Comparison of ENCODE assay signal across 10 cellular contexts in the genomic region with DNA sequence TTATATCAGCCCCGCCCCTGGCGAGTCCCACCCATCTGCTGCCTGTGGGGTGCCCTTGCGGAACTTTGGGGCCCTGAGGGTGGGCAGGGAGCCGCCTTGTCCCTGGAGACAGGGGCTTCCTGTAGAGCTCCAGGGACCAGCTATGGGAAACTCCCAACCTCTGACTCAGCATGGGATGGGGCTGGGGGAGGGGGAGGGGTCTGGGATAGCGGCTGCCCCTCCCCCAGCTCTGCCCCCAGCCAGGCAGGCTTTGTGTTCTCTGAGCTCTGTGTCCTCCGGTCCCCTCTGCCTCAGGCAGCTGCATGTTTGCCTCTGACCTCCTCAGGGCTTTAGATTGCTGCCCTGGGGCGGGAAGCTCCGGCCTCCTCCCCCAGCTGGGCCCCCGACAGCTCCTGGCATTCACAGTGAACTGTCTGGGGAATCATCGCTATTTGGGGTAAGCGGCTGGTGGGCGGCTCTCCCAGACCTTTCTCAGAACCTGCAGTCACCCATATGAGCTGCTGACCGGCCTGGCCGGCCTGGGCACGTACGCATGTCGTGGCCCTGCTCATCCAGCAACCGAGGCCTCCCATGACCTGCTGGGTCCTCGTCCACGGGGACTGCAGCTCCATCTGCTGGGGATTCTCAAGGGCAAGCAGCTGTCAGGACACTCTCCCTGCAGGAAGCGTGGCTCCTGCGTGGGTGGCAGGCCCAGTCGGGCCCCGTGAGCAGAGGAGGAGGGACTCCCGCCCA. TPM values are rescaled to one million over a fixed set of nuclear protein-coding genes. Genes with fewer than 3 reads are reported as not detected.
DNase-seq lines count a peak whose midpoint lies in the region; ATAC-seq and TF ChIP-seq lines count a peak whose summit lies in the region.
"Had no signal": no experiment of that assay in that cellular context is flagged by ENCODE, and none has a peak within 500 bp of the region (broad histone marks: within the 10 kb centered on the region; RNA-seq: fewer than 3 reads in every experiment).

No MANE protein-coding gene starts in this region.

- H3K4me3 Mint-ChIP-seq in WTC11, result no peak overlapping the region
- H3K4me3 Mint-ChIP-seq: activated naive CD8-positive, alpha-beta T cell treated with anti-CD3 and anti-CD28 coated beads, Interleukin-2, amount 10 ng/mL, durations not matched to agents 7 days and 5 days had no signal

- H3K4me1 Mint-ChIP-seq in WTC11, result peaks cover 17% of the 10 kb centered on the region
- H3K4me1 Mint-ChIP-seq: activated naive CD8-positive, alpha-beta T cell treated with anti-CD3 and anti-CD28 coated beads, Interleukin-2, amount 10 ng/mL, durations not matched to agents 7 days and 5 days had no signal

- CTCF ChIA-PET in WTC11 (lab: Charles Lee), result interaction anchor here (0.7 to 4.1 kb wide), 27 partner anchors 9 to 945 kb away, joined by 3 to 165 read pairs (median 4); partner anchors contain the start of genes ARHGEF16 and PANK4

- TF ChIP-seq POLR2A in gastrocnemius medialis (IDR thresholded peaks at IDR 0.05), result no peak

- peaks cover 7% of the 10 kb centered on the region for H3K4me1 ChIP-seq in HAP-1
- H3K4me1 ChIP-seq in gastrocnemius medialis, result no peaks in the 10 kb centered on the region

- no peak overlapping the region for H3K4me3 ChIP-seq in HAP-1
- no peak overlapping the region for H3K4me3 ChIP-seq in gastrocnemius medialis

- no peaks in the 10 kb centered on the region for H3K27me3 ChIP-seq in HAP-1 (ENCODE audit: low read depth)
- H3K27me3 ChIP-seq in gastrocnemius medialis, result no peaks in the 10 kb centered on the region

- peaks cover 11% of the 10 kb centered on the region; the same call in 1 of the 2 replicates for H3K36me3 Mint-ChIP-seq in WTC11
- H3K36me3 Mint-ChIP-seq: activated naive CD8-positive, alpha-beta T cell treated with anti-CD3 and anti-CD28 coated beads, Interleukin-2, amount 10 ng/mL, durations not matched to agents 7 days and 5 days had no signal

- H3K27ac ChIP-seq in gastrocnemius medialis, result peak overlapping the region in 1 of 4 donors; percentile 22

- intact Hi-C loops in gastrocnemius medialis (cut with DNase I; ENCODE audit: low total_unique reads), result loop anchor here (1.0 kb wide), 1 partner anchor 18 kb away; no protein-coding TSS in a partner anchor

- peak overlapping the region; percentile 70; the same call in 1 of the 2 replicates for H3K27ac Mint-ChIP-seq in WTC11
- H3K27ac Mint-ChIP-seq: activated naive CD8-positive, alpha-beta T cell treated with anti-CD3 and anti-CD28 coated beads, Interleukin-2, amount 10 ng/mL, durations not matched to agents 7 days and 5 days had no signal

- H3K9me3 Mint-ChIP-seq in WTC11, result no peaks in the 10 kb centered on the region
- H3K9me3 Mint-ChIP-seq: activated naive CD8-positive, alpha-beta T cell treated with anti-CD3 and anti-CD28 coated beads, Interleukin-2, amount 10 ng/mL, durations not matched to agents 7 days and 5 days had no signal

- in situ Hi-C loops in HAP-1 (cut with MboI; ENCODE audit: low sequenced_read_pairs) (no loop called here), gastrocnemius medialis (cut with MboI; ENCODE audit: low sequenced_read_pairs in 4 of 4) (no loop called here)

- no peaks in the 10 kb centered on the region for H3K27me3 Mint-ChIP-seq in WTC11 (ENCODE audit: low read depth)
- H3K27me3 Mint-ChIP-seq: activated naive CD8-positive, alpha-beta T cell treated with anti-CD3 and anti-CD28 coated beads, Interleukin-2, amount 10 ng/mL, durations not matched to agents 7 days and 5 days had no signal

- ATAC-seq in WTC11 (peak; percentile 82), gastrocnemius medialis (peak; percentile 71 to 81), HG02938 (IDR thresholded peaks at IDR 0.05; ENCODE audit: unreplicated experiment) (no peak), GM21723 (IDR thresholded peaks at IDR 0.05; ENCODE audit: unreplicated experiment) (no peak)
- no peak for ATAC-seq in activated CD4-positive, CD25-positive, alpha-beta regulatory T cell treated with anti-CD3 and anti-CD28 coated beads, Interleukin-2, amount 50 U/mL, for 24 hours

- H3K36me3 ChIP-seq in HAP-1 (replicated peaks) (no peaks in the 10 kb centered on the region), gastrocnemius medialis (no peaks in the 10 kb centered on the region)

- DNase-seq in HAP-1 (ENCODE audit: low spot score in 2 of 2) (peak; percentile 26 to 77), WTC11 (ENCODE audit: low spot score) (peak; percentile 77), hepatic stellate cell (ENCODE audit: low spot score) (peak; percentile 87), gastrocnemius medialis (peak; percentile 36 to 54), mesenteric fat pad (ENCODE audit: low spot score) (no peak)
- DNase-seq: activated naive CD8-positive, alpha-beta T cell treated with anti-CD3 and anti-CD28 coated beads, Interleukin-2, amount 10 ng/mL, durations not matched to agents 7 days and 5 days; NCI-H748 treated with DMSO at 0.1 percent for 48 hours had no signal

- no peaks in the 10 kb centered on the region for H3K9me3 ChIP-seq in HAP-1
- H3K9me3 ChIP-seq in gastrocnemius medialis, result no peaks in the 10 kb centered on the region

- POLR2A ChIA-PET in WTC11 (lab: Charles Lee), result interaction anchor here (0.5 to 1.6 kb wide), 6 partner anchors 9 to 1083 kb away, joined by 3 to 11 read pairs (median 6); partner anchors contain the start of gene ARHGEF16

- TF ChIP-seq CTCF in WTC11 (IDR thresholded peaks at IDR 0.05), result no peak
- peak; percentile 44 to 70 (median 64) for TF ChIP-seq CTCF in gastrocnemius medialis (IDR thresholded peaks at IDR 0.05 in 4 of 5, conservative IDR thresholded peaks at IDR 0.05 in 1 of 5)

TF ChIP-seq in WTC11, 78 proteins besides CTCF, POLR2A, EP300 and RAD21 (continues in another document):
- TF ChIP-seq EMX1 (CRISPR knock-in tag; IDR thresholded peaks at IDR 0.05) (no peak), GTF2I (CRISPR knock-in tag; conservative IDR thresholded peaks at IDR 0.05) (no peak), SP1 (CRISPR knock-in tag; conservative IDR thresholded peaks at IDR 0.05) (peak; percentile 44), ZNF138 (CRISPR knock-in tag; conservative IDR thresholded peaks at IDR 0.05) (no peak), ZNF423 (CRISPR knock-in tag; IDR thresholded peaks at IDR 0.05) (peak; percentile 89), AFF4 (CRISPR knock-in tag; IDR thresholded peaks at IDR 0.05; ENCODE audit: borderline replicate concordance) (no peak), USF2 (CRISPR knock-in tag; IDR thresholded peaks at IDR 0.05) (peak; percentile 22; the same call in 1 of the 2 replicates), ZSCAN18 (CRISPR knock-in tag; IDR thresholded peaks at IDR 0.05) (0 out of 2 replicates have a peak, but pooled peaks have one; percentile 6), TEAD4 (CRISPR knock-in tag; IDR thresholded peaks at IDR 0.05) (no peak), FOXP1 (CRISPR knock-in tag; IDR thresholded peaks at IDR 0.05; ENCODE audit: borderline replicate concordance) (peak; percentile 22; the same call in 1 of the 2 replicates)
- TF ChIP-seq, protein P1, sequence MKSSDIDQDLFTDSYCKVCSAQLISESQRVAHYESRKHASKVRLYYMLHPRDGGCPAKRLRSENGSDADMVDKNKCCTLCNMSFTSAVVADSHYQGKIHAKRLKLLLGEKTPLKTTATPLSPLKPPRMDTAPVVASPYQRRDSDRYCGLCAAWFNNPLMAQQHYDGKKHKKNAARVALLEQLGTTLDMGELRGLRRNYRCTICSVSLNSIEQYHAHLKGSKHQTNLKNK (CRISPR knock-in tag; IDR thresholded peaks at IDR 0.05), result no peak

RNA-seq across cellular contexts. Expression of gene ARHGEF16, which starts 17.1 kb away (rescaled TPM):
- total RNA-seq in WTC11 (2021) (15.5 to 17.2 TPM (median 16.1 TPM) in 3 replicates), gastrocnemius medialis (1 to 10 TPM in 1 of 4 donors, under 1 TPM in 3; 0.20 to 1.2 (median 0.63) TPM), mesenteric fat pad (1.6 TPM)
- total RNA-seq: activated naive CD8-positive, alpha-beta T cell treated with anti-CD3 and anti-CD28 coated beads, Interleukin-2, amount 10 ng/mL, durations not matched to agents 7 days and 5 days had no signal

Comparison
In these comparisons a context has a peak if more than half of its experiments do, and no peak if none do; other contexts are left out.
1. ATAC-seq: peak in WTC11 (single experiment) and gastrocnemius medialis (2 of 2); none in HG02938 (single experiment), activated CD4-positive, CD25-positive, alpha-beta regulatory T cell treated with anti-CD3 and anti-CD28 coated beads, Interleukin-2, amount 50 U/mL, for 24 hours (0 of 2) and GM21723 (single experiment).